Comparison of ENCODE assay signal across 8 cellular contexts in genomic region chr1:39272027-39272790, GRCh38.
DNase-seq lines count a peak whose midpoint lies in the region; ATAC-seq and TF ChIP-seq lines count a peak whose summit lies in the region.

No MANE protein-coding gene starts in this region.

- H3K27me3 ChIP-seq in adipocyte (replicated peaks; ENCODE audit: control insufficient read depth, insufficient read depth, low read length) (no peaks in the 10 kb centered on the region), PC-3 (ENCODE audit: low read length) (no peaks in the 10 kb centered on the region), prostate gland (replicated peaks; ENCODE audit: insufficient read depth) (no peaks in the 10 kb centered on the region)

- TF ChIP-seq CTCF in PC-3 (conservative IDR thresholded peaks at IDR 0.05; ENCODE audit: low read depth, low read length) (no peak), prostate gland (IDR thresholded peaks at IDR 0.05) (no peak)

- intact Hi-C loops in PC-3 (cut with micrococcal nuclease) = no loop called here
- intact Hi-C loops in prostate gland (cut with DNase I) = no loop called here

- no peak overlapping the region for H3K4me3 ChIP-seq in adipocyte (ENCODE audit: low read length)
- H3K4me3 ChIP-seq in PC-3 (ENCODE audit: low read length) = no peak overlapping the region
- H3K4me3 ChIP-seq in prostate gland = no peak overlapping the region

- no peaks in the 10 kb centered on the region for H3K79me2 ChIP-seq in PC-3 (ENCODE audit: low read length)

- no peaks in the 10 kb centered on the region for H3K9me2 ChIP-seq in PC-3 (replicated peaks; ENCODE audit: low read length)

- peak; percentile 52 for ATAC-seq in GM19397 (IDR thresholded peaks at IDR 0.05; ENCODE audit: unreplicated experiment)
- no peak for ATAC-seq in PC-3
- ATAC-seq in GM21515 (IDR thresholded peaks at IDR 0.05; ENCODE audit: unreplicated experiment) = no peak

- H3K4me1 ChIP-seq in adipocyte (ENCODE audit: control insufficient read depth, insufficient read depth, low read length) = peaks cover 37% of the 10 kb centered on the region
- H3K4me1 ChIP-seq in PC-3 (ENCODE audit: insufficient read depth, low read length) = no peaks in the 10 kb centered on the region
- H3K4me1 ChIP-seq in prostate gland (replicated peaks) = no peaks in the 10 kb centered on the region

- no peak overlapping the region for H3K9ac ChIP-seq in adipocyte (ENCODE audit: low read length)
- H3K9ac ChIP-seq in PC-3 (ENCODE audit: low read length) = no peak overlapping the region

- 42% methylated on average over 3 of the region's 3 CpGs for WGBS in prostate gland

- DNase-seq in DMS 273 (lab: John Stamatoyannopoulos, UW; ENCODE audit: unreplicated experiment) (peak; percentile 100), NCI-H1105 (lab: John Stamatoyannopoulos, UW) (peak; percentile 56), adipocyte (ENCODE audit: low read depth) (peak; percentile 24), midbrain (lab: John Stamatoyannopoulos, UW) (peak; percentile 71), PC-3 (no peak), prostate gland (ENCODE audit: low spot score) (no peak)

- H3K27ac ChIP-seq in PC-3 (ENCODE audit: low read length) = no peak overlapping the region
- peak overlapping the region in 1 of 2 donors; percentile 25 for H3K27ac ChIP-seq in prostate gland

- H3K4me2 ChIP-seq in PC-3 (ENCODE audit: low read length) = no peak overlapping the region

- TF ChIP-seq POLR2A in prostate gland (IDR thresholded peaks at IDR 0.05) = no peak

- no TSS peak for BruUV-seq in PC-3 (replicated peaks; lab: Mats Ljungman, UMichigan)

- H3K36me3 ChIP-seq in adipocyte (ENCODE audit: control insufficient read depth, insufficient read depth, low read length, severe bottlenecking) = peaks cover 6% of the 10 kb centered on the region
- H3K36me3 ChIP-seq in PC-3 (ENCODE audit: low read depth, low read length) = no peaks in the 10 kb centered on the region
- H3K36me3 ChIP-seq in prostate gland = no peaks in the 10 kb centered on the region

- H3K9me3 ChIP-seq in adipocyte (ENCODE audit: control insufficient read depth, low read length) = no peaks in the 10 kb centered on the region
- no peaks in the 10 kb centered on the region for H3K9me3 ChIP-seq in PC-3 (ENCODE audit: low read length)
- no peaks in the 10 kb centered on the region for H3K9me3 ChIP-seq in prostate gland

- no peaks in the 10 kb centered on the region for H4K20me1 ChIP-seq in PC-3 (ENCODE audit: low read length)

- no peak overlapping the region for H2AFZ ChIP-seq in PC-3 (ENCODE audit: low read length)

- H3F3A ChIP-seq in PC-3 (ENCODE audit: low read length, unreplicated experiment) = no peaks in the 10 kb centered on the region

- CTCF ChIA-PET in PC-3 (lab: Charles Lee) = interaction anchor here (0.5 kb wide), 1 partner anchor 13 kb away, joined by 5 read pairs; no protein-coding TSS in a partner anchor

- POLR2A ChIA-PET in PC-3 (lab: Charles Lee; ENCODE audit: unreplicated experiment) = no interaction called here

Comparison
In these comparisons a context has a peak if more than half of its experiments do, and no peak if none do; other contexts are left out.
1. DNase-seq: peak in DMS 273 (single experiment), NCI-H1105 (single experiment), adipocyte (single experiment) and midbrain (single experiment); none in PC-3 (single experiment) and prostate gland (single experiment).